In genomic region chr17:71986886-71987285, GRCh38 we compare ENCODE assay signal across 21 cellular contexts.
DNase-seq lines count a peak whose midpoint lies in the region; ATAC-seq, FAIRE-seq and TF ChIP-seq lines count a peak whose summit lies in the region.
"Had no signal": no experiment of that assay in that cellular context is flagged by ENCODE, and none has a peak within 500 bp of the region (broad histone marks: within the 10 kb centered on the region; RNA-seq: fewer than 3 reads in every experiment).

No MANE protein-coding gene starts in this region.

- H3K27me3 Mint-ChIP-seq in astrocyte (ENCODE audit: low read depth, unreplicated experiment): no peaks in the 10 kb centered on the region
- H3K27me3 Mint-ChIP-seq in CD8-positive, alpha-beta T cell (ENCODE audit: low read depth): peaks cover under 1% of the 10 kb centered on the region
- H3K27me3 Mint-ChIP-seq: B cell had no signal

- H3K4me1 Mint-ChIP-seq in astrocyte (ENCODE audit: low read depth, unreplicated experiment): peaks cover 12% of the 10 kb centered on the region
- H3K4me1 Mint-ChIP-seq in CD8-positive, alpha-beta T cell (ENCODE audit: low read depth): no peaks in the 10 kb centered on the region
- H3K4me1 Mint-ChIP-seq: B cell, GM23338, H9 had no signal

- no peak overlapping the region for H3K27ac ChIP-seq in astrocyte (ENCODE audit: low read depth, low read length)
- peak overlapping the region; percentile 76 for H3K27ac ChIP-seq in foreskin keratinocyte
- H3K27ac ChIP-seq in CD8-positive, alpha-beta T cell (ENCODE audit: low read depth, low read length): no peak overlapping the region
- H3K27ac ChIP-seq: C4-2B, SJSA1 had no signal

- intact Hi-C loops in CD8-positive, alpha-beta T cell (cut with DNase I, micrococcal nuclease): no loop called here

- no peaks in the 10 kb centered on the region for H3K36me3 ChIP-seq in astrocyte (ENCODE audit: insufficient read depth, low read length)
- H3K36me3 ChIP-seq in CD8-positive, alpha-beta T cell (ENCODE audit: insufficient read depth, low read length): no peaks in the 10 kb centered on the region
- H3K36me3 ChIP-seq: SJSA1 had no signal

- no peak overlapping the region for H2AFZ ChIP-seq in astrocyte (ENCODE audit: low read depth, low read length)
- H2AFZ ChIP-seq: GM23338 had no signal

- H3K27me3 ChIP-seq in astrocyte (ENCODE audit: insufficient read depth, low read length): no peaks in the 10 kb centered on the region
- no peaks in the 10 kb centered on the region for H3K27me3 ChIP-seq in foreskin keratinocyte
- no peaks in the 10 kb centered on the region for H3K27me3 ChIP-seq in CD8-positive, alpha-beta T cell (ENCODE audit: insufficient read depth, low read length)
- H3K27me3 ChIP-seq: SJSA1 had no signal

- no peaks in the 10 kb centered on the region for H3K9me3 ChIP-seq in astrocyte (ENCODE audit: insufficient read depth, low read depth, low read length)
- no peaks in the 10 kb centered on the region for H3K9me3 ChIP-seq in CD8-positive, alpha-beta T cell (ENCODE audit: low read length)
- H3K9me3 ChIP-seq: SJSA1 had no signal

- peaks cover 3% of the 10 kb centered on the region for H3K4me1 ChIP-seq in astrocyte (ENCODE audit: insufficient read depth, low read length)
- H3K4me1 ChIP-seq in foreskin keratinocyte: peaks cover 29% of the 10 kb centered on the region
- H3K4me1 ChIP-seq in CD8-positive, alpha-beta T cell (ENCODE audit: insufficient read depth, low read length): no peaks in the 10 kb centered on the region
- H3K4me1 ChIP-seq: SJSA1 had no signal

- no peaks in the 10 kb centered on the region for H3K79me2 ChIP-seq in astrocyte (ENCODE audit: insufficient read depth, low read length)

- no peak for TF ChIP-seq CTCF in astrocyte (IDR thresholded peaks at IDR 0.05; ENCODE audit: insufficient read depth, low read depth, low read length)
- TF ChIP-seq CTCF in foreskin keratinocyte (conservative IDR thresholded peaks at IDR 0.05): no peak
- TF ChIP-seq CTCF in CD8-positive, alpha-beta T cell (IDR thresholded peaks at IDR 0.05): no peak

- no peaks in the 10 kb centered on the region for H3K36me3 Mint-ChIP-seq in astrocyte (ENCODE audit: low read depth, unreplicated experiment)
- no peaks in the 10 kb centered on the region for H3K36me3 Mint-ChIP-seq in CD8-positive, alpha-beta T cell

- H3K4me2 ChIP-seq in astrocyte (ENCODE audit: low read length): peak overlapping the region; percentile 21
- H3K4me2 ChIP-seq: GM23338 had no signal

- no peak for FAIRE-seq in astrocyte (lab: Jason Lieb, UNC)
- FAIRE-seq: HepG2, K562 had no signal

- CTCF ChIA-PET in CD8-positive, alpha-beta T cell (lab: Charles Lee): no interaction called here

- no peak overlapping the region for H3K4me3 Mint-ChIP-seq in astrocyte (ENCODE audit: unreplicated experiment)
- no peak overlapping the region for H3K4me3 Mint-ChIP-seq in CD8-positive, alpha-beta T cell
- H3K4me3 Mint-ChIP-seq: B cell, GM23338, H9, HFFc6 had no signal

- no peak overlapping the region for H3K9ac ChIP-seq in astrocyte (ENCODE audit: low read length)

- H3K27ac Mint-ChIP-seq in astrocyte (ENCODE audit: unreplicated experiment): no peak overlapping the region
- H3K27ac Mint-ChIP-seq in CD8-positive, alpha-beta T cell: no peak overlapping the region
- H3K27ac Mint-ChIP-seq: B cell, GM23338, H9, HFFc6 had no signal

- no peak for ATAC-seq in foreskin keratinocyte
- no peak for ATAC-seq in GM21515 (IDR thresholded peaks at IDR 0.05; ENCODE audit: unreplicated experiment)
- no peak for ATAC-seq in CD8-positive, alpha-beta T cell
- ATAC-seq in left lobe of liver: no peak
- ATAC-seq: GM23338, HepG2, K562 had no signal

- H4K20me1 ChIP-seq in astrocyte (ENCODE audit: insufficient read depth, low read length): no peaks in the 10 kb centered on the region

- POLR2A ChIA-PET in CD8-positive, alpha-beta T cell (lab: Charles Lee): no interaction called here

- H3K9me3 Mint-ChIP-seq in astrocyte (ENCODE audit: unreplicated experiment): no peaks in the 10 kb centered on the region
- peaks cover under 1% of the 10 kb centered on the region for H3K9me3 Mint-ChIP-seq in CD8-positive, alpha-beta T cell
- H3K9me3 Mint-ChIP-seq: GM23338, H9, HFFc6 had no signal

- peak; percentile 31 for DNase-seq in HPDE6-E6E7 (ENCODE audit: extremely low spot score)
- DNase-seq in NCI-H69 (lab: John Stamatoyannopoulos, UW): peak; percentile 26
- DNase-seq in astrocyte (ENCODE audit: low read depth): no peak
- DNase-seq in foreskin keratinocyte: no peak
- no peak for DNase-seq in stimulated activated CD4-positive, alpha-beta T cell treated with anti-CD3 and anti-CD28 coated beads, Interleukin-2, amount 100 ng/mL, for 24 hours
- no peak for DNase-seq in CD8-positive, alpha-beta T cell
- DNase-seq in left lobe of liver (ENCODE audit: low spot score): no peak
- DNase-seq: Calu3, DMS79 treated with DMSO at 0.1 percent for 48 hours, H9, HFFc6, NCI-H2029, NCI-H526, Right ventricle myocardium superior had no signal

- H3K4me3 ChIP-seq in astrocyte (ENCODE audit: insufficient read depth, low read depth, low read length): no peak overlapping the region
- no peak overlapping the region for H3K4me3 ChIP-seq in CD8-positive, alpha-beta T cell (ENCODE audit: low read depth, low read length)
- H3K4me3 ChIP-seq: GM23338, K562, SJSA1 had no signal

Comparison
In these comparisons a context has a peak if more than half of its experiments do, and no peak if none do; other contexts are left out.
1. DNase-seq: peak in HPDE6-E6E7 (single experiment) and NCI-H69 (single experiment); none in astrocyte (single experiment), foreskin keratinocyte (0 of 2), stimulated activated CD4-positive, alpha-beta T cell treated with anti-CD3 and anti-CD28 coated beads, Interleukin-2, amount 100 ng/mL, for 24 hours (0 of 2), CD8-positive, alpha-beta T cell (0 of 7) and left lobe of liver (single experiment).